2 cellular contexts compared by ENCODE assay signal in genomic region chr10:71117589-71117988, GRCh38.
DNase-seq lines count a peak whose midpoint lies in the region; ATAC-seq, FAIRE-seq and TF ChIP-seq lines count a peak whose summit lies in the region.
"Not testable (repeated sequence)": the region's sequence is repeated elsewhere in the genome, so short reads cannot be mapped to it uniquely, and the experiment has no call there.

No MANE protein-coding gene starts in this region.

- not testable (repeated sequence) for TF ChIP-seq EP300 in A549 (IDR thresholded peaks at IDR 0.05)

- not testable (repeated sequence) for ATAC-seq in A549

- POLR2A ChIA-PET in A549 (lab: Yijun Ruan, JAX), result not testable (repeated sequence)
- POLR2A ChIA-PET in HEK293 (lab: Yijun Ruan, JAX), result interaction anchor here (0.6 kb wide), 1 partner anchor 38 kb away, joined by 3 read pairs; no protein-coding TSS in a partner anchor

- TF ChIP-seq RAD21 in A549 (conservative IDR thresholded peaks at IDR 0.05 in 1 of 2, IDR thresholded peaks at IDR 0.05 in 1 of 2), result not testable (repeated sequence)

- WGBS in A549 (ENCODE audit: missing lambda C conversion rate), result 0% methylated on average over 3 of the region's 4 CpGs

- peaks cover 15% of the 10 kb centered on the region; the same call in 2 of the 3 replicates for H3K9me3 ChIP-seq in A549
- H3K9me3 ChIP-seq in HEK293 (ENCODE audit: control insufficient read depth, insufficient read depth, low read depth, low read length), result not testable (repeated sequence)

- not testable (repeated sequence) for H3K4me2 ChIP-seq in A549

- not testable (repeated sequence) for TF ChIP-seq CTCF in A549 (IDR thresholded peaks at IDR 0.05); HEK293 (tag by site-specific recombination; IDR thresholded peaks at IDR 0.05)

- not testable (repeated sequence) for FAIRE-seq in A549 (lab: Jason Lieb, UNC)

- not testable (repeated sequence) for H3K36me3 ChIP-seq in HEK293 (ENCODE audit: control insufficient read depth in 2 of 2, insufficient read depth in 1 of 2, low read length in 2 of 2)

- H3K4me1 ChIP-seq in A549; HEK293 (ENCODE audit: control insufficient read depth, insufficient read depth, low read length): not testable (repeated sequence)

- CTCF ChIA-PET in A549 (lab: Yijun Ruan, JAX), result interaction anchor here (0.9 kb wide), 1 partner anchor 14 kb away, joined by 3 read pairs; no protein-coding TSS in a partner anchor
- CTCF ChIA-PET in HEK293 (lab: Yijun Ruan, JAX), result not testable (repeated sequence)

- H3K4me3 ChIP-seq in A549; HEK293 (ENCODE audit: low read depth, low read length): not testable (repeated sequence)

- not testable (repeated sequence) for H3K27ac ChIP-seq in A549; HEK293 (ENCODE audit: extremely low read depth, low read depth, low read length)

- DNase-seq in A549 (ENCODE audit: low read depth in 1 of 2, low spot score in 1 of 2), result not testable (repeated sequence)

- not testable (repeated sequence) for TF ChIP-seq POLR2A in A549 (IDR thresholded peaks at IDR 0.05; ENCODE audit: low read length)

TF ChIP-seq in A549, 52 proteins besides CTCF, POLR2A, EP300 and RAD21:
- TF ChIP-seq ZFP36 (IDR thresholded peaks at IDR 0.05; ENCODE audit: borderline replicate concordance, partially characterized antibody), result peak; percentile 19

TF ChIP-seq in HEK293, 187 proteins besides CTCF, POLR2A, EP300 and RAD21:
- TF ChIP-seq ZNF585B (tag by site-specific recombination; IDR thresholded peaks at IDR 0.05), result peak; percentile 92
